Comparison of ENCODE assay signal across 8 cellular contexts in the genomic region with DNA sequence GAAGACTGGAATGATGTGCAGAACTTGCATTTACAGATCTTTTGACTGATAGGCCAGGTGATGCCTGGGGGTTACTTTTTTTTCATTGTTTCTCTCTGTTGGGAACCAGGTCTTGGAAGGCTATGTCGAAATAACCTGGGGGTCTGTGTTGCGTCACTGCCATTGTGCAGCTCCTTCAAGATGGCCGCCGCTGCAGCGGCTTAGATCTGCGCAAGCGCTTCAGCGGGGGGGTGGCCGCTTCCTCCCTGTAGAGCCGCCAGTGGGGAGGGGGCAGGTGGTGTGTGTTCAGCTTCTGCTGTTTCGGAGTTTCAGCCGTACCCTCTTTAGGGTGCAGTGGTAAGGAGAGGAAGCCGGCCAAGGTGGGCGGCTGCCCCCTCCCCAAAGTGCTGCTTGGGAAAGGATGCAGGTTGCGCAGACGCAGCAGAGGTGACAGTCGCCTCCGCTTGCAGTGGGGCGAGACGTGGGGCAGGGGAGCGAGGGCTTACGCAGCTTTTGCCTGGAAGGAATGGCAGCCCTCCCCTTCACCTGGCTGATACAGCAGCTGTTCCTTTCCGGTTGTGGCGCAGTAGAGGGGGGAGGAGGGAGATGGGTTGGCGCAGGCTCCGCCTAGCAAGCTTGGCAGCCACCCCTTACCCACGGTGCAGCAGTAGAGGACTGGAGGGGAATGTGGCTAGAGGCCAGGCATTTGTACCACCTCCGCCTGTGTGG. TPM values are rescaled to one million over a fixed set of nuclear protein-coding genes. Genes with fewer than 3 reads are reported as not detected.
DNase-seq lines count a peak whose midpoint lies in the region; ATAC-seq, FAIRE-seq and TF ChIP-seq lines count a peak whose summit lies in the region.

No MANE protein-coding gene starts in this region.

- H3K9ac ChIP-seq in endothelial cell of umbilical vein (replicated peaks; ENCODE audit: extremely low read depth, insufficient read depth, low read length), result peak overlapping the region; percentile 73

- H3K4me1 ChIP-seq in ACC112 (ENCODE audit: control insufficient read depth, insufficient read depth, low read length, unreplicated experiment) (no peaks in the 10 kb centered on the region), endothelial cell of umbilical vein (ENCODE audit: control insufficient read depth, extremely low read depth, insufficient read depth, low read length) (peaks cover 2% of the 10 kb centered on the region), mononuclear cell (ENCODE audit: insufficient read depth, low read length) (peaks cover 7% of the 10 kb centered on the region)

- CTCF ChIA-PET in endothelial cell of umbilical vein (lab: Charles Lee), result interaction anchor here (0.6 to 0.7 kb wide), 2 partner anchors 21 to 34 kb away, joined by 3 to 4 read pairs; no protein-coding TSS in a partner anchor

- ATAC-seq in GM18867 (IDR thresholded peaks at IDR 0.05; ENCODE audit: unreplicated experiment), result peak; percentile 68
- ATAC-seq in HG03139 (IDR thresholded peaks at IDR 0.05; ENCODE audit: unreplicated experiment), result peak; percentile 73

- H3K36me3 ChIP-seq in ACC112 (ENCODE audit: insufficient read depth, low read length), result no peaks in the 10 kb centered on the region
- no peaks in the 10 kb centered on the region for H3K36me3 ChIP-seq in endothelial cell of umbilical vein (ENCODE audit: control insufficient read depth in 2 of 2, extremely low read depth in 1 of 2, insufficient read depth in 2 of 2, low read length in 2 of 2)

- H3K9me3 ChIP-seq in endothelial cell of umbilical vein (replicated peaks; ENCODE audit: control insufficient read depth, insufficient read depth, low read length) (no peaks in the 10 kb centered on the region), mononuclear cell (ENCODE audit: low read depth, low read length) (no peaks in the 10 kb centered on the region)

- TF ChIP-seq CTCF in endothelial cell of umbilical vein (IDR thresholded peaks at IDR 0.05; ENCODE audit: extremely low read depth in 1 of 2, insufficient read depth in 1 of 2, low read depth in 1 of 2, low read length in 2 of 2), result no peak

- intact Hi-C loops in endothelial cell of umbilical vein (cut with micrococcal nuclease), result loop anchor here (1.0 to 10.0 kb wide), 4 partner anchors 77 to 1311 kb away; a partner anchor contains a TSS

- DNase-seq in NCI-H526 (lab: John Stamatoyannopoulos, UW), result peak; percentile 71 to 78
- DNase-seq in activated CD8-positive, alpha-beta memory T cell treated with anti-CD3 and anti-CD28 coated beads, Interleukin-2, amount 50 U/mL, for 48 hours, result peak; percentile 80
- peak; percentile 71 for DNase-seq in endothelial cell of umbilical vein (ENCODE audit: low read depth, low spot score)
- peak; percentile 24 to 61 for DNase-seq in stimulated activated CD8-positive, alpha-beta memory T cell treated with anti-CD3 and anti-CD28 coated beads, Interleukin-15, amount 100 ng/mL, for 48 hours (ENCODE audit: low read depth in 2 of 2)

- peak overlapping the region; percentile 43 for H2AFZ ChIP-seq in ACC112 (ENCODE audit: low read length, unreplicated experiment)
- H2AFZ ChIP-seq in endothelial cell of umbilical vein (ENCODE audit: low read depth, low read length), result peak overlapping the region; percentile 75

- H3K9me1 ChIP-seq in endothelial cell of umbilical vein (replicated peaks; ENCODE audit: control insufficient read depth, extremely low read depth, insufficient read depth, low read length), result no peaks in the 10 kb centered on the region

- H3K4me3 ChIP-seq in ACC112 (ENCODE audit: low read depth, low read length) (peak overlapping the region; percentile 85), endothelial cell of umbilical vein (replicated peaks in 1 of 3; ENCODE audit: insufficient read depth in 1 of 3, low read depth in 1 of 3, low read length in 3 of 3) (peak overlapping the region; percentile 41 to 95 (median 79)), mononuclear cell (ENCODE audit: low read length) (peak overlapping the region; percentile 75)

- H3K27ac ChIP-seq in ACC112 (ENCODE audit: low read depth, low read length), result no peak overlapping the region
- peak overlapping the region; percentile 64 for H3K27ac ChIP-seq in endothelial cell of umbilical vein (ENCODE audit: insufficient read depth, low read depth, low read length)

- H3K4me2 ChIP-seq in endothelial cell of umbilical vein (ENCODE audit: insufficient read depth, low read length), result peak overlapping the region; percentile 73

- TF ChIP-seq POLR2A in endothelial cell of umbilical vein (IDR thresholded peaks at IDR 0.05; ENCODE audit: low read depth, low read length), result no peak

- no peaks in the 10 kb centered on the region for H4K20me1 ChIP-seq in endothelial cell of umbilical vein (replicated peaks; ENCODE audit: control insufficient read depth, extremely low read depth, insufficient read depth, low read length)

- H3K27me3 ChIP-seq in ACC112 (ENCODE audit: insufficient read depth, low read length), result no peaks in the 10 kb centered on the region
- H3K27me3 ChIP-seq in endothelial cell of umbilical vein (ENCODE audit: control insufficient read depth in 2 of 2, insufficient read depth in 2 of 2, low read length in 2 of 2), result no peaks in the 10 kb centered on the region
- H3K27me3 ChIP-seq in mononuclear cell (ENCODE audit: insufficient read depth, low read length), result peaks cover 9% of the 10 kb centered on the region

- H3K79me2 ChIP-seq in ACC112 (ENCODE audit: control insufficient read depth, insufficient read depth, low read length, unreplicated experiment) (peaks cover 43% of the 10 kb centered on the region), endothelial cell of umbilical vein (ENCODE audit: control insufficient read depth, insufficient read depth, low read length) (peaks cover 61% of the 10 kb centered on the region)

- dilution Hi-C loops in endothelial cell of umbilical vein (cut with MboI; ENCODE audit: extremely low pct_ligation_motif_present, low sequenced_read_pairs), result no loop called here

- POLR2A ChIA-PET in endothelial cell of umbilical vein (lab: Charles Lee), result interaction anchor here (0.6 to 0.7 kb wide), 2 partner anchors 46 to 492 kb away, joined by 3 to 11 read pairs; no protein-coding TSS in a partner anchor

- FAIRE-seq in endothelial cell of umbilical vein (lab: Jason Lieb, UNC), result peak; percentile 33

- BruUV-seq in endothelial cell of umbilical vein (replicated peaks; lab: Mats Ljungman, UMichigan), result TSS peak; percentile 45

TF ChIP-seq in endothelial cell of umbilical vein, 7 proteins besides CTCF, POLR2A, EP300 and RAD21:
- TF ChIP-seq JUN (IDR thresholded peaks at IDR 0.05; ENCODE audit: borderline replicate concordance, insufficient read depth, insufficient read length, low read depth) (no peak), MYC (IDR thresholded peaks at IDR 0.05; ENCODE audit: low read depth, low read length) (no peak), GATA2 (IDR thresholded peaks at IDR 0.05; ENCODE audit: insufficient read depth, insufficient read length, low read depth, low read length) (no peak), POLR2AphosphoS5 (IDR thresholded peaks at IDR 0.05; ENCODE audit: insufficient read depth, low read depth, low read length) (no peak), FOS (IDR thresholded peaks at IDR 0.05; ENCODE audit: borderline replicate concordance, insufficient read depth, low read length) (no peak), EZH2 (IDR thresholded peaks at IDR 0.05; ENCODE audit: borderline replicate concordance, low read depth, low read length, severe bottlenecking) (no peak)
- TF ChIP-seq, protein P1, sequence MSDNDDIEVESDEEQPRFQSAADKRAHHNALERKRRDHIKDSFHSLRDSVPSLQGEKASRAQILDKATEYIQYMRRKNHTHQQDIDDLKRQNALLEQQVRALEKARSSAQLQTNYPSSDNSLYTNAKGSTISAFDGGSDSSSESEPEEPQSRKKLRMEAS (IDR thresholded peaks at IDR 0.05; ENCODE audit: insufficient read depth, insufficient read length), result no peak

RNA-seq across cellular contexts. Expression of a gene that starts 1.5 kb away (rescaled TPM):
- total RNA-seq in endothelial cell of umbilical vein (103 and 117 TPM in 2 replicates), mononuclear cell (89.0 TPM)
- 163 and 192 TPM in 2 replicates for polyA plus RNA-seq in endothelial cell of umbilical vein
- 158 and 179 TPM in 2 replicates for polyA plus RNA-seq in endothelial cell of umbilical vein (2011; cell fraction: cytosol; rRNA removed)
- polyA plus RNA-seq in endothelial cell of umbilical vein (2011; cell fraction: nucleus; rRNA removed), result 119 and 124 TPM in 2 replicates
- polyA plus RNA-seq in endothelial cell of umbilical vein (2012), result 66.6 and 79.0 TPM in 2 replicates
- polyA minus RNA-seq in endothelial cell of umbilical vein, result 115 and 131 TPM in 2 replicates
- polyA minus RNA-seq in endothelial cell of umbilical vein (2011; cell fraction: cytosol; rRNA and poly(A)+ RNA removed), result not detected
- 69.5 and 81.3 TPM in 2 replicates for polyA minus RNA-seq in endothelial cell of umbilical vein (2011; cell fraction: nucleus; rRNA and poly(A)+ RNA removed)

RNA-seq across cellular contexts. Expression of a gene that starts 1.5 kb away (rescaled TPM):
- total RNA-seq in endothelial cell of umbilical vein (9.4 and 12.2 TPM in 2 replicates), mononuclear cell (25.6 TPM)
- polyA plus RNA-seq in endothelial cell of umbilical vein, result 2.3 and 3.9 TPM in 2 replicates
- 5.1 and 5.3 TPM in 2 replicates for polyA plus RNA-seq in endothelial cell of umbilical vein (2011; cell fraction: cytosol; rRNA removed)
- polyA plus RNA-seq in endothelial cell of umbilical vein (2011; cell fraction: nucleus; rRNA removed), result 7.8 and 10.8 TPM in 2 replicates
- polyA plus RNA-seq in endothelial cell of umbilical vein (2012), result 70.7 and 78.7 TPM in 2 replicates
- polyA minus RNA-seq in endothelial cell of umbilical vein, result 58.1 and 80.2 TPM in 2 replicates
- polyA minus RNA-seq in endothelial cell of umbilical vein (2011; cell fraction: cytosol; rRNA and poly(A)+ RNA removed), result not detected
- polyA minus RNA-seq in endothelial cell of umbilical vein (2011; cell fraction: nucleus; rRNA and poly(A)+ RNA removed), result 26.4 and 31.4 TPM in 2 replicates
